In genomic region chr19:4375620-4376228, GRCh38 we compare ENCODE assay signal across 8 cellular contexts.
A peak's percentile ranks its signal among the peaks of the same experiment; 100 is the strongest.
DNase-seq lines count a peak whose midpoint lies in the region; ATAC-seq lines count a peak whose summit lies in the region.

No MANE protein-coding gene starts in this region.

- peak overlapping the region; percentile 40 to 82 (median 69); a peak in 21 of 22 replicates for H3K9ac ChIP-seq in BLaER1 treated with 17β-estradiol and CSF1 and Interleukin-3, amounts not matched to agents 10 nM and 100 nM
- H3K9ac ChIP-seq in mucosa of rectum (ENCODE audit: low read depth in 1 of 2, low read length in 2 of 2) = no peak overlapping the region

- peak overlapping the region in 9 of 10 experiments; percentile 25 to 56 (median 46); a peak in 17 of 20 replicates for H3K4me3 ChIP-seq in BLaER1 treated with 17β-estradiol and CSF1 and Interleukin-3, amounts not matched to agents 10 nM and 100 nM
- H3K4me3 ChIP-seq in mucosa of rectum (ENCODE audit: low read length in 2 of 2) = no peak overlapping the region

- peaks cover 0 to 40% (median 16%) of the 10 kb centered on the region in 11 experiments; a peak in 14 of 22 replicates for H3K36me3 ChIP-seq in BLaER1 treated with 17β-estradiol and CSF1 and Interleukin-3, amounts not matched to agents 10 nM and 100 nM
- no peaks in the 10 kb centered on the region for H3K36me3 ChIP-seq in mucosa of rectum (ENCODE audit: control insufficient read depth in 2 of 2, insufficient read depth in 2 of 2, low read length in 2 of 2)

- DNase-seq in NCI-H526 (lab: John Stamatoyannopoulos, UW) (peak; percentile 89 to 91), caudate nucleus (lab: John Stamatoyannopoulos, UW) (peak in 32 of 61 donors; percentile 7 to 70 (median 31)), SKM-1 (lab: John Stamatoyannopoulos, UW; ENCODE audit: unreplicated experiment) (no peak)

- no peaks in the 10 kb centered on the region for H3K27me3 ChIP-seq in BLaER1 treated with 17β-estradiol and CSF1 and Interleukin-3, amounts not matched to agents 10 nM and 100 nM
- H3K27me3 ChIP-seq in mucosa of rectum (ENCODE audit: control insufficient read depth in 2 of 2, insufficient read depth in 2 of 2, low read length in 2 of 2) = no peaks in the 10 kb centered on the region

- peak overlapping the region; percentile 53 to 81 (median 73); a peak in 19 of 22 replicates for H3K27ac ChIP-seq in BLaER1 treated with 17β-estradiol and CSF1 and Interleukin-3, amounts not matched to agents 10 nM and 100 nM
- H3K27ac ChIP-seq in caudate nucleus (ENCODE audit: low read depth, low read length) = peak overlapping the region; percentile 78
- H3K27ac ChIP-seq in mucosa of rectum (ENCODE audit: low read depth in 2 of 2, low read length in 2 of 2) = peak overlapping the region; percentile 51 to 78

- H3K4me1 ChIP-seq in BLaER1 treated with 17β-estradiol and CSF1 and Interleukin-3, amounts not matched to agents 10 nM and 100 nM = peaks cover 99 to 100% (median 100%) of the 10 kb centered on the region in 10 experiments
- H3K4me1 ChIP-seq in mucosa of rectum (ENCODE audit: control insufficient read depth in 2 of 2, insufficient read depth in 2 of 2, low read length in 2 of 2) = peaks cover 46 to 51% of the 10 kb centered on the region in 2 donors

- peak; percentile 40 for ATAC-seq in GM18907 (IDR thresholded peaks at IDR 0.05; ENCODE audit: unreplicated experiment)
- no peak for ATAC-seq in GM21390 (IDR thresholded peaks at IDR 0.05; ENCODE audit: unreplicated experiment)
- ATAC-seq in HG03159 (IDR thresholded peaks at IDR 0.05; ENCODE audit: unreplicated experiment) = no peak

- no peaks in the 10 kb centered on the region for H3K9me3 ChIP-seq in BLaER1 treated with 17β-estradiol and CSF1 and Interleukin-3, amounts not matched to agents 10 nM and 100 nM (replicated peaks in 1 of 11)
- H3K9me3 ChIP-seq in mucosa of rectum (ENCODE audit: control insufficient read depth in 2 of 2, low read length in 2 of 2) = no peaks in the 10 kb centered on the region

- H4K20me1 ChIP-seq in BLaER1 treated with 17β-estradiol and CSF1 and Interleukin-3, amounts not matched to agents 10 nM and 100 nM = peaks cover 98 to 100% (median 100%) of the 10 kb centered on the region in 11 experiments

- peak overlapping the region; percentile 96 to 100 (median 99) for H3K4me2 ChIP-seq in BLaER1 treated with 17β-estradiol and CSF1 and Interleukin-3, amounts not matched to agents 10 nM and 100 nM

Comparison
In these comparisons a context has a peak if more than half of its experiments do, and no peak if none do; other contexts are left out.
1. H3K4me3 ChIP-seq: peak in BLaER1 treated with 17β-estradiol and CSF1 and Interleukin-3, amounts not matched to agents 10 nM and 100 nM (9 of 10); none in mucosa of rectum (0 of 2).
2. H3K9ac ChIP-seq: peak in BLaER1 treated with 17β-estradiol and CSF1 and Interleukin-3, amounts not matched to agents 10 nM and 100 nM (11 of 11); none in mucosa of rectum (0 of 2).
3. Peak in every context shown above with its lines, with median percentiles within 50 percentile points of each other: H3K27ac ChIP-seq.